In genomic region chr4:106315476-106315967, GRCh38 we compare ENCODE assay signal across 8 cellular contexts. TPM values are rescaled to one million over a fixed set of nuclear protein-coding genes. Genes with fewer than 3 reads are reported as not detected.
DNase-seq lines count a peak whose midpoint lies in the region; ATAC-seq and TF ChIP-seq lines count a peak whose summit lies in the region.

No MANE protein-coding gene starts in this region.

- POLR2A ChIA-PET in Panc1 (lab: Charles Lee), result interaction anchor here (0.7 kb wide), 3 partner anchors 28 to 1822 kb away, joined by 3 to 7 read pairs (median 4); no protein-coding TSS in a partner anchor
- POLR2A ChIA-PET in HEK293T (lab: Yijun Ruan, JAX), result interaction anchor here (0.6 to 1.4 kb wide), 7 partner anchors 9 to 49 kb away, joined by 3 to 5 read pairs (median 4); no protein-coding TSS in a partner anchor

- DNase-seq in Panc1 (ENCODE audit: low read depth, low spot score), result no peak
- DNase-seq in dermis blood vessel endothelial cell, result peak; percentile 53
- DNase-seq in mucosa of descending colon, result peak in 1 of 3 donors; percentile 51
- DNase-seq in tibial artery, result no peak
- no peak for DNase-seq in HEK293T (ENCODE audit: extremely low spot score)

- CTCF ChIA-PET in Panc1 (lab: Charles Lee), result no interaction called here
- CTCF ChIA-PET in HEK293T (lab: Yijun Ruan, JAX), result interaction anchor here (0.7 to 1.1 kb wide), 2 partner anchors 13 to 187 kb away, joined by 3 to 5 read pairs; no protein-coding TSS in a partner anchor

- TSS peak; percentile 89 for BruUV-seq in Panc1 (replicated peaks; lab: Mats Ljungman, UMichigan)

- H3K9me3 ChIP-seq in BLaER1 (peaks cover 5% of the 10 kb centered on the region), Panc1 (ENCODE audit: control insufficient read depth, insufficient read depth, low read depth, low read length) (no peaks in the 10 kb centered on the region), mucosa of descending colon (no peaks in the 10 kb centered on the region), tibial artery (no peaks in the 10 kb centered on the region)

- peak overlapping the region; percentile 85 for H3K4me3 ChIP-seq in BLaER1
- H3K4me3 ChIP-seq in Panc1 (ENCODE audit: low read depth in 2 of 2, low read length in 2 of 2), result peak overlapping the region; percentile 89 to 97
- H3K4me3 ChIP-seq in mucosa of descending colon, result peak overlapping the region; percentile 67
- H3K4me3 ChIP-seq in tibial artery, result peak overlapping the region; percentile 76 to 85

- in situ Hi-C loops in Panc1 (cut with HindIII; ENCODE audit: low pct_unique_long_range_greater_than_20kb, low sequenced_read_pairs), result no loop called here

- H3K36me3 ChIP-seq in BLaER1 (peaks cover 5% of the 10 kb centered on the region), Panc1 (ENCODE audit: control insufficient read depth, insufficient read depth, low read length) (peaks cover 13% of the 10 kb centered on the region; the same call in 1 of the 2 replicates), mucosa of descending colon (ENCODE audit: low read depth) (no peaks in the 10 kb centered on the region), tibial artery (peaks cover 0 to under 1% (median 0%) of the 10 kb centered on the region in 3 donors)

- intact Hi-C loops in Panc1 (cut with micrococcal nuclease; ENCODE audit: unreplicated experiment), result no loop called here
- intact Hi-C loops in mucosa of descending colon (cut with DNase I, micrococcal nuclease), result no loop called here
- intact Hi-C loops in tibial artery (cut with DNase I; ENCODE audit: low total_unique reads), result no loop called here

- H3K27ac ChIP-seq in BLaER1, result peak overlapping the region; percentile 97
- peak overlapping the region; percentile 96 for H3K27ac ChIP-seq in Panc1 (ENCODE audit: low read length)
- peak overlapping the region; percentile 91 to 96 for H3K27ac ChIP-seq in tibial artery

- H3K4me2 ChIP-seq in BLaER1, result peak overlapping the region; percentile 83

- H3K9ac ChIP-seq in BLaER1, result peak overlapping the region; percentile 92

- H3K4me1 ChIP-seq in BLaER1 (peaks cover 48% of the 10 kb centered on the region), Panc1 (ENCODE audit: control insufficient read depth, insufficient read depth, low read length) (peaks cover 3% of the 10 kb centered on the region; the same call in 1 of the 2 replicates), mucosa of descending colon (ENCODE audit: low read depth) (peaks cover 8% of the 10 kb centered on the region), tibial artery (peaks cover 0 to 76% (median 29%) of the 10 kb centered on the region in 4 donors)

- TF ChIP-seq CTCF in Panc1 (IDR thresholded peaks at IDR 0.05), result no peak
- no peak for TF ChIP-seq CTCF in mucosa of descending colon (IDR thresholded peaks at IDR 0.05)
- TF ChIP-seq CTCF in tibial artery (IDR thresholded peaks at IDR 0.05), result no peak

- H4K20me1 ChIP-seq in BLaER1, result peaks cover 8% of the 10 kb centered on the region; the same call in 1 of the 2 replicates

- H3K27me3 ChIP-seq in BLaER1 (no peaks in the 10 kb centered on the region), Panc1 (ENCODE audit: control insufficient read depth, insufficient read depth, low read length) (no peaks in the 10 kb centered on the region), tibial artery (no peaks in the 10 kb centered on the region)

- ATAC-seq in GM18870 (IDR thresholded peaks at IDR 0.05; ENCODE audit: unreplicated experiment) (peak; percentile 12), HG03103 (IDR thresholded peaks at IDR 0.05; ENCODE audit: low read depth, unreplicated experiment) (peak; percentile 17), Panc1 (peak; percentile 42), mucosa of descending colon (peak; percentile 54)

TF ChIP-seq in HEK293T, 16 proteins besides CTCF, POLR2A, EP300 and RAD21:
- no peak for TF ChIP-seq ELF4 (IDR thresholded peaks at IDR 0.05)
- no peak for TF ChIP-seq CTBP1 (IDR thresholded peaks at IDR 0.05; ENCODE audit: borderline replicate concordance)
- TF ChIP-seq FOXM1 (IDR thresholded peaks at IDR 0.05; ENCODE audit: borderline replicate concordance), result no peak
- no peak for TF ChIP-seq L3MBTL2 (conservative IDR thresholded peaks at IDR 0.05)
- TF ChIP-seq ZNF384 (IDR thresholded peaks at IDR 0.05), result no peak
- no peak for TF ChIP-seq PKNOX1 (IDR thresholded peaks at IDR 0.05)
- no peak for TF ChIP-seq ARNT (IDR thresholded peaks at IDR 0.05)
- TF ChIP-seq LEF1 (IDR thresholded peaks at IDR 0.05; ENCODE audit: borderline replicate concordance), result no peak

RNA-seq across cellular contexts. Expression of gene TBCK, which starts 0.5 kb away (rescaled TPM):
- total RNA-seq in Panc1 (2021; ENCODE audit: unreplicated experiment) (15.1 TPM), dermis blood vessel endothelial cell (34.5 and 44.1 TPM in 2 replicates), mucosa of descending colon (10 to 100 TPM; 23.1 to 42.5 (median 38.3) TPM)
- 6.2 TPM for polyA plus RNA-seq in Panc1 (2012; ENCODE audit: insufficient read length)

RNA-seq across cellular contexts. Expression of gene AIMP1, which starts 0.8 kb away (rescaled TPM):
- total RNA-seq in Panc1 (2021; ENCODE audit: unreplicated experiment) (45.8 TPM), dermis blood vessel endothelial cell (21.3 and 29.4 TPM in 2 replicates), mucosa of descending colon (10 to 100 TPM; 42.6 to 51.9 (median 46.9) TPM)
- 15.7 TPM for polyA plus RNA-seq in Panc1 (2012; ENCODE audit: insufficient read length)

RNA-seq across cellular contexts. Expression of gene GIMD1, which starts 53.1 kb away (rescaled TPM):
- not detected for total RNA-seq in Panc1 (2021; ENCODE audit: unreplicated experiment)
- polyA plus RNA-seq in Panc1 (2012; ENCODE audit: insufficient read length), result not detected
- not detected in 2 replicates for total RNA-seq in dermis blood vessel endothelial cell
- not detected for total RNA-seq in mucosa of descending colon
